23 cellular contexts compared by ENCODE assay signal in the genomic region with DNA sequence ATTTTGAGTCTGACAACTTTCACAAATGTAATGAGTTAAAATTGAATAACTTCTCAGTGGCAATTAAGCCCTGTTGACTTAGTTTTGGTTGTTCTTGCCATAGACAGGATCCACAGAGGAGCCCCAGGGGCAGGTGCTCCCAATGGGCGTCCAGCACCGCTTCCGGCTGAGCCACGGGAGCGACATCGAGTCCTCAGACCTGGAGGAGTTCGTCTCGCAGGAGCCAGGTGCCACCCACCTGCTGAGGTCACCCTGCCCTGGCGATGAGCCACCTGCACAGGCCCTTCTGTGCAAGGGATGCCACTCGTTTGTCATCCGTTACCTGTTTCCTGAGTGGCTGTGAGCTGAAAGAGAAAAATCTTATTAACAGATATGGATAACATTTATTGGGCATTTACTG. TPM values are rescaled to one million over a fixed set of nuclear protein-coding genes. Genes with fewer than 3 reads are reported as not detected.
DNase-seq lines count a peak whose midpoint lies in the region; ATAC-seq and TF ChIP-seq lines count a peak whose summit lies in the region.
"Had no signal": no experiment of that assay in that cellular context is flagged by ENCODE, and none has a peak within 500 bp of the region (broad histone marks: within the 10 kb centered on the region; RNA-seq: fewer than 3 reads in every experiment).

No MANE protein-coding gene starts in this region.

- no peaks in the 10 kb centered on the region for H3K9me3 Mint-ChIP-seq in natural killer cell treated with Interleukin-12 subunit alpha and Interleukin-12 subunit beta and Interleukin-15 and Interleukin-18, amount 100 ng/mL, for 72 hours
- H3K9me3 Mint-ChIP-seq: activated naive CD8-positive, alpha-beta T cell treated with anti-CD3 and anti-CD28 coated beads, Interleukin-2, amount 10 ng/mL, durations not matched to agents 7 days and 5 days; activated T-cell treated with anti-CD3 and anti-CD28 coated beads, Interleukin-2, amount 50 U/mL, for 4 hours had no signal

- H3K27ac Mint-ChIP-seq in natural killer cell treated with Interleukin-12 subunit alpha and Interleukin-12 subunit beta and Interleukin-15 and Interleukin-18, amount 100 ng/mL, for 72 hours = no peak overlapping the region
- H3K27ac Mint-ChIP-seq: activated CD8-positive, alpha-beta memory T cell treated with anti-CD3 and anti-CD28 coated beads, Interleukin-2, amount 10 ng/mL, durations not matched to agents 7 days and 5 days; activated naive CD8-positive, alpha-beta T cell treated with anti-CD3 and anti-CD28 coated beads, Interleukin-2, amount 10 ng/mL, durations not matched to agents 7 days and 5 days; neural progenitor cell had no signal

- H3K36me3 Mint-ChIP-seq in natural killer cell treated with Interleukin-12 subunit alpha and Interleukin-12 subunit beta and Interleukin-15 and Interleukin-18, amount 100 ng/mL, for 72 hours = no peaks in the 10 kb centered on the region
- H3K36me3 Mint-ChIP-seq: activated CD8-positive, alpha-beta memory T cell treated with anti-CD3 and anti-CD28 coated beads, Interleukin-2, amount 10 ng/mL, durations not matched to agents 7 days and 5 days; activated naive CD8-positive, alpha-beta T cell treated with anti-CD3 and anti-CD28 coated beads, Interleukin-2, amount 10 ng/mL, durations not matched to agents 7 days and 5 days had no signal

- H3K4me3 Mint-ChIP-seq in natural killer cell treated with Interleukin-12 subunit alpha and Interleukin-12 subunit beta and Interleukin-15 and Interleukin-18, amount 100 ng/mL, for 72 hours = no peak overlapping the region
- H3K4me3 Mint-ChIP-seq: activated CD8-positive, alpha-beta memory T cell treated with anti-CD3 and anti-CD28 coated beads, Interleukin-2, amount 10 ng/mL, durations not matched to agents 7 days and 5 days; activated naive CD8-positive, alpha-beta T cell treated with anti-CD3 and anti-CD28 coated beads, Interleukin-2, amount 10 ng/mL, durations not matched to agents 7 days and 5 days; activated T-cell treated with anti-CD3 and anti-CD28 coated beads, Interleukin-2, amount 50 U/mL, for 4 hours; neural progenitor cell had no signal

- TF ChIP-seq CTCF in omental fat pad (IDR thresholded peaks at IDR 0.05) = no peak

- no peak for ATAC-seq in omental fat pad (ENCODE audit: low FRiP score)
- ATAC-seq in natural killer cell treated with Interleukin-12 subunit alpha and Interleukin-12 subunit beta and Interleukin-15 and Interleukin-18, amount 100 ng/mL, for 72 hours = no peak
- ATAC-seq: activated CD8-positive, alpha-beta memory T cell treated with anti-CD3 and anti-CD28 coated beads, Interleukin-2, amount 10 ng/mL, durations not matched to agents 7 days and 5 days; activated T-cell treated with anti-CD3 and anti-CD28 coated beads, Interleukin-2, amount 50 U/mL, for 4 hours had no signal

- DNase-seq in COR-L47 (lab: John Stamatoyannopoulos, UW) (peak; percentile 91), DMS153 treated with DMSO at 0.1 percent for 48 hours (lab: John Stamatoyannopoulos, UW; ENCODE audit: unreplicated experiment) (peak; percentile 60), NCI-H2081 (lab: John Stamatoyannopoulos, UW) (peak; percentile 69 to 92), NCI-H69 (lab: John Stamatoyannopoulos, UW) (peak; percentile 75), omental fat pad (ENCODE audit: low spot score) (no peak)
- DNase-seq in natural killer cell treated with Interleukin-12 subunit alpha and Interleukin-12 subunit beta and Interleukin-15 and Interleukin-18, amount 100 ng/mL, for 72 hours (ENCODE audit: low spot score) = no peak
- DNase-seq in stimulated activated CD4-positive, alpha-beta T cell treated with anti-CD3 and anti-CD28 coated beads, Interleukin-1b, Interleukin-23, amount 100 ng/mL, for 48 hours = no peak
- DNase-seq: activated CD4-positive, alpha-beta T cell treated with anti-CD3 and anti-CD28 coated beads, Interleukin-2, amount 50 U/mL, for 4 hours; activated CD8-positive, alpha-beta memory T cell treated with anti-CD3 and anti-CD28 coated beads, Interleukin-2, amount 10 ng/mL, durations not matched to agents 7 days and 5 days; activated gamma-delta T cell treated with Interleukin-2 at 50 U/mL for 16 hours; activated naive CD8-positive, alpha-beta T cell treated with anti-CD3 and anti-CD28 coated beads, Interleukin-2, amount 10 ng/mL, durations not matched to agents 7 days and 5 days; activated T-cell treated with anti-CD3 and anti-CD28 coated beads, Interleukin-2, amount 50 U/mL, for 4 hours; aorta; GM23248; MV-4-11; NCI-H1930; OCI-M1; SK-N-SH; stimulated activated CD4-positive, alpha-beta T cell treated with anti-CD3 and anti-CD28 coated beads, Interleukin-2, amount 100 ng/mL, for 48 hours; stomach; thyroid gland had no signal

- peaks cover 0 to 11% of the 10 kb centered on the region in 2 donors for H3K27me3 Mint-ChIP-seq in natural killer cell treated with Interleukin-12 subunit alpha and Interleukin-12 subunit beta and Interleukin-15 and Interleukin-18, amount 100 ng/mL, for 72 hours
- H3K27me3 Mint-ChIP-seq: activated CD8-positive, alpha-beta memory T cell treated with anti-CD3 and anti-CD28 coated beads, Interleukin-2, amount 10 ng/mL, durations not matched to agents 7 days and 5 days had no signal

- H3K4me1 Mint-ChIP-seq in natural killer cell treated with Interleukin-12 subunit alpha and Interleukin-12 subunit beta and Interleukin-15 and Interleukin-18, amount 100 ng/mL, for 72 hours (ENCODE audit: low read depth in 2 of 2) = no peaks in the 10 kb centered on the region
- H3K4me1 Mint-ChIP-seq: activated CD8-positive, alpha-beta memory T cell treated with anti-CD3 and anti-CD28 coated beads, Interleukin-2, amount 10 ng/mL, durations not matched to agents 7 days and 5 days; neural progenitor cell had no signal

RNA-seq across cellular contexts. Expression of gene CCDC40, which starts 10.7 kb away (rescaled TPM):
- 1 to 10 TPM; 3.5 to 8.8 (median 5.3) TPM for total RNA-seq in omental fat pad
- under 1 TPM in 1 of 2 donors, not detected in 1; 0.56 TPM for total RNA-seq in natural killer cell treated with Interleukin-12 subunit alpha and Interleukin-12 subunit beta and Interleukin-15 and Interleukin-18, amount 100 ng/mL, for 72 hours
- total RNA-seq: T-helper 1 cell treated with Interleukin-12 subunit alpha and Interleukin-12 subunit beta and Interleukin-4 antibody, amounts not matched to agents 30 ng/mL and 1 ng/mL, for 36 hours had no signal

RNA-seq across cellular contexts. Expression of gene TBC1D16, which starts 11.5 kb away (rescaled TPM):
- 10 to 100 TPM; 46.1 to 97.9 (median 65.3) TPM for total RNA-seq in omental fat pad
- 1 to 10 TPM; 1.1 to 3.2 TPM for total RNA-seq in natural killer cell treated with Interleukin-12 subunit alpha and Interleukin-12 subunit beta and Interleukin-15 and Interleukin-18, amount 100 ng/mL, for 72 hours

RNA-seq across cellular contexts. Expression of gene GAA, which starts 54.2 kb away (rescaled TPM):
- 10 to 100 TPM; 52.8 to 83.0 (median 64.8) TPM for total RNA-seq in omental fat pad
- 10 to 100 TPM; 20.9 to 24.0 TPM for total RNA-seq in natural killer cell treated with Interleukin-12 subunit alpha and Interleukin-12 subunit beta and Interleukin-15 and Interleukin-18, amount 100 ng/mL, for 72 hours

Comparison
In these comparisons a context has a peak if more than half of its experiments do, and no peak if none do; other contexts are left out.
1. DNase-seq: peak in COR-L47 (single experiment), DMS153 treated with DMSO at 0.1 percent for 48 hours (single experiment), NCI-H2081 (2 of 2) and NCI-H69 (single experiment); none in omental fat pad (single experiment), natural killer cell treated with Interleukin-12 subunit alpha and Interleukin-12 subunit beta and Interleukin-15 and Interleukin-18, amount 100 ng/mL, for 72 hours (single experiment) and stimulated activated CD4-positive, alpha-beta T cell treated with anti-CD3 and anti-CD28 coated beads, Interleukin-1b, Interleukin-23, amount 100 ng/mL, for 48 hours (single experiment).
2. RNA of gene TBC1D16, which starts 11.5 kb away (total RNA-seq): 46.1 to 97.9 TPM in omental fat pad; 1.1 to 3.2 TPM in natural killer cell treated with Interleukin-12 subunit alpha and Interleukin-12 subunit beta and Interleukin-15 and Interleukin-18, amount 100 ng/mL, for 72 hours; every median in the first group is over 10 times any median in the second.